ENCODE assay signal across 8 cellular contexts in the genomic region with DNA sequence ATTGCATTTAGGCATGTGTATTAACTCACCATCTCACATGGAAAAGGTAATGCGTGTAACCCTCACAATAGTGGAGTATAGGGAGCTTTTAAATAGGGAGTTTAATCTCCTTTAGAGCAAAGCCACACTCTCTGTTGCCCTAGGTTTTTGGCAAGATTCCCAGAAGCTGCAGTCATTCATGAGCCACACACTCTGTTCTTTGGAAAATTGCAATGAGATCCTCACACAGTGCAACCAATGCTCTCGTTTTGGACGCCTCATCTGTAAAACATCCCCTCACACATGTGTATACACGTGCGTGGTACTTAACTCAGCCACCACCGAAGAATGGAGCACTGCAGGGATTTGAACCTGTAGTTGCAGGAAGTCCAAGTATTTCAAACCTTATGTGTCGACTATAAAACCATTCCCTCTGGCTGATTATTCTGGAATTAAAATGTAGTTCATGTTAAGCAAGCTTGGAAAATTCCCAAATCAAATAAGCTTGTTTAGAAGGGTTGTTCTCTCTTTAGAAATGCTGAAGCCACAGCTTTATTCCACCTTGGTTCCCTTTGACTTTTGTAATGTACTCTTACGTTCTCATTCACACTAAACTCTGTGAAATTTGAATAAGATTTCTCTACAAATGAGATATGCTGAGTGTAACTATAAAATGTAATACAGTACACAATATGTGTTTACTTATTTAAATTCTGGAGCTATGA.
DNase-seq lines count a peak whose midpoint lies in the region; ATAC-seq, FAIRE-seq and TF ChIP-seq lines count a peak whose summit lies in the region.

No MANE protein-coding gene starts in this region.

- ATAC-seq in pancreas: peak in 3 of 4 donors; percentile 53 to 69 (median 64)
- no peak for ATAC-seq in GM21390 (IDR thresholded peaks at IDR 0.05; ENCODE audit: unreplicated experiment)
- no peak for ATAC-seq in GM18511 (IDR thresholded peaks at IDR 0.05; ENCODE audit: unreplicated experiment)
- ATAC-seq in HG02840 (IDR thresholded peaks at IDR 0.05; ENCODE audit: low FRiP score, unreplicated experiment): no peak

- in situ Hi-C loops in brain microvascular endothelial cell (cut with HindIII; ENCODE audit: low pct_ligation_motif_present, low sequenced_read_pairs): no loop called here

- 23 to 24% methylated on average over 8 of the region's 8 CpGs for WGBS in pancreas, 2 donors

- no peak overlapping the region for H3K27ac ChIP-seq in HEK293 (ENCODE audit: extremely low read depth, low read depth, low read length)
- H3K27ac ChIP-seq in brain microvascular endothelial cell: no peak overlapping the region
- H3K27ac ChIP-seq in pancreas: no peak overlapping the region

- CTCF ChIA-PET in HEK293 (lab: Yijun Ruan, JAX): interaction anchor here (0.5 to 2.1 kb wide), 3 partner anchors 393 to 872 kb away, joined by 3 to 4 read pairs (median 3); no protein-coding TSS in a partner anchor

- POLR2A ChIA-PET in HEK293 (lab: Yijun Ruan, JAX): no interaction called here

- no peaks in the 10 kb centered on the region for H3K27me3 ChIP-seq in brain microvascular endothelial cell (replicated peaks)
- peaks cover 0 to 4% (median 0%) of the 10 kb centered on the region in 4 donors for H3K27me3 ChIP-seq in pancreas

- peak; percentile 83 for DNase-seq in NCI-H2227 treated with DMSO at 0.1 percent for 48 hours (lab: John Stamatoyannopoulos, UW)
- peak; percentile 78 for DNase-seq in brain microvascular endothelial cell
- DNase-seq in pancreas: no peak
- DNase-seq in activated CD8-positive, alpha-beta memory T cell treated with anti-CD3 and anti-CD28 coated beads, Interleukin-2, amount 50 U/mL, for 48 hours: no peak

- H3K4me1 ChIP-seq in HEK293 (ENCODE audit: control insufficient read depth, insufficient read depth, low read length) (no peaks in the 10 kb centered on the region), pancreas (no peaks in the 10 kb centered on the region)

- H3K9me3 ChIP-seq in HEK293 (ENCODE audit: control insufficient read depth, insufficient read depth, low read depth, low read length): no peaks in the 10 kb centered on the region
- H3K9me3 ChIP-seq in pancreas: no peaks in the 10 kb centered on the region

- no peak overlapping the region for H3K4me3 ChIP-seq in HEK293 (ENCODE audit: low read depth, low read length)
- no peak overlapping the region for H3K4me3 ChIP-seq in brain microvascular endothelial cell (ENCODE audit: low read depth, low read length)
- H3K4me3 ChIP-seq in pancreas: no peak overlapping the region

- no peak for FAIRE-seq in pancreas (lab: Jason Lieb, UNC)

- intact Hi-C loops in pancreas (cut with DNase I): no loop called here

- TF ChIP-seq CTCF in HEK293 (tag by site-specific recombination; IDR thresholded peaks at IDR 0.05) (no peak), brain microvascular endothelial cell (IDR thresholded peaks at IDR 0.05; ENCODE audit: low read depth, low read length, missing control alignments) (no peak), pancreas (IDR thresholded peaks at IDR 0.05) (no peak)

- H3K36me3 ChIP-seq in HEK293 (ENCODE audit: control insufficient read depth in 2 of 2, insufficient read depth in 1 of 2, low read length in 2 of 2) (no peaks in the 10 kb centered on the region), brain microvascular endothelial cell (replicated peaks) (no peaks in the 10 kb centered on the region), pancreas (no peaks in the 10 kb centered on the region)

TF ChIP-seq in HEK293, 187 proteins besides CTCF, POLR2A, EP300 and RAD21 (continues in another document):
- no peak for TF ChIP-seq ZNF596 (tag by site-specific recombination; IDR thresholded peaks at IDR 0.05)
- no peak for TF ChIP-seq ZNF37A (tag by site-specific recombination; IDR thresholded peaks at IDR 0.05)
- TF ChIP-seq WT1 (tag by site-specific recombination; IDR thresholded peaks at IDR 0.05): peak; percentile 46
- TF ChIP-seq ZNF10 (tag by site-specific recombination; IDR thresholded peaks at IDR 0.05): no peak
- peak; percentile 68; the same call in 1 of the 2 replicates for TF ChIP-seq ZBTB48 (tag by site-specific recombination; IDR thresholded peaks at IDR 0.05)
- TF ChIP-seq ZNF558 (tag by site-specific recombination; IDR thresholded peaks at IDR 0.05): no peak
- no peak for TF ChIP-seq OSR2 (tag by site-specific recombination; IDR thresholded peaks at IDR 0.05)
- TF ChIP-seq, protein P1, sequence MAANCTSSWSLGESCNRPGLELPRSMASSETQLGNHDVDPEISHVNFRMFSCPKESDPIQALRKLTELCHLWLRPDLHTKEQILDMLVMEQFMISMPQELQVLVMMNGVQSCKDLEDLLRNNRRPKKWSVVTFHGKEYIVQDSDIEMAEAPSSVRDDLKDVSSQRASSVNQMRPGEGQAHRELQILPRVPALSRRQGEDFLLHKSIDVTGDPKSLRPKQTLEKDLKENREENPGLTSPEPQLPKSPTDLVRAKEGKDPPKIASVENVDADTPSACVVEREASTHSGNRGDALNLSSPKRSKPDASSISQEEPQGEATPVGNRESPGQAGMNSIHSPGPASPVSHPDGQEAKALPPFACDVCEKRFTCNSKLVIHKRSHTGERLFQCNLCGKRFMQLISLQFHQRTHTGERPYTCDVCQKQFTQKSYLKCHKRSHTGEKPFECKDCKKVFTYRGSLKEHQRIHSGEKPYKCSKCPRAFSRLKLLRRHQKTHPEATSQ (tag by site-specific recombination; IDR thresholded peaks at IDR 0.05): no peak
- TF ChIP-seq ZNF112 (tag by site-specific recombination; IDR thresholded peaks at IDR 0.05): no peak
- TF ChIP-seq ZNF660 (tag by site-specific recombination; IDR thresholded peaks at IDR 0.05): peak; percentile 40; the same call in 1 of the 2 replicates
- TF ChIP-seq, protein P2, sequence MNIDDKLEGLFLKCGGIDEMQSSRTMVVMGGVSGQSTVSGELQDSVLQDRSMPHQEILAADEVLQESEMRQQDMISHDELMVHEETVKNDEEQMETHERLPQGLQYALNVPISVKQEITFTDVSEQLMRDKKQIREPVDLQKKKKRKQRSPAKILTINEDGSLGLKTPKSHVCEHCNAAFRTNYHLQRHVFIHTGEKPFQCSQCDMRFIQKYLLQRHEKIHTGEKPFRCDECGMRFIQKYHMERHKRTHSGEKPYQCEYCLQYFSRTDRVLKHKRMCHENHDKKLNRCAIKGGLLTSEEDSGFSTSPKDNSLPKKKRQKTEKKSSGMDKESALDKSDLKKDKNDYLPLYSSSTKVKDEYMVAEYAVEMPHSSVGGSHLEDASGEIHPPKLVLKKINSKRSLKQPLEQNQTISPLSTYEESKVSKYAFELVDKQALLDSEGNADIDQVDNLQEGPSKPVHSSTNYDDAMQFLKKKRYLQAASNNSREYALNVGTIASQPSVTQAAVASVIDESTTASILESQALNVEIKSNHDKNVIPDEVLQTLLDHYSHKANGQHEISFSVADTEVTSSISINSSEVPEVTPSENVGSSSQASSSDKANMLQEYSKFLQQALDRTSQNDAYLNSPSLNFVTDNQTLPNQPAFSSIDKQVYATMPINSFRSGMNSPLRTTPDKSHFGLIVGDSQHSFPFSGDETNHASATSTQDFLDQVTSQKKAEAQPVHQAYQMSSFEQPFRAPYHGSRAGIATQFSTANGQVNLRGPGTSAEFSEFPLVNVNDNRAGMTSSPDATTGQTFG (tag by site-specific recombination; IDR thresholded peaks at IDR 0.05; ENCODE audit: borderline replicate concordance): no peak
- TF ChIP-seq ZNF830 (tag by site-specific recombination; IDR thresholded peaks at IDR 0.05; ENCODE audit: low read depth): no peak
- TF ChIP-seq ZNF571 (tag by site-specific recombination; IDR thresholded peaks at IDR 0.05): no peak
- TF ChIP-seq, protein P3, sequence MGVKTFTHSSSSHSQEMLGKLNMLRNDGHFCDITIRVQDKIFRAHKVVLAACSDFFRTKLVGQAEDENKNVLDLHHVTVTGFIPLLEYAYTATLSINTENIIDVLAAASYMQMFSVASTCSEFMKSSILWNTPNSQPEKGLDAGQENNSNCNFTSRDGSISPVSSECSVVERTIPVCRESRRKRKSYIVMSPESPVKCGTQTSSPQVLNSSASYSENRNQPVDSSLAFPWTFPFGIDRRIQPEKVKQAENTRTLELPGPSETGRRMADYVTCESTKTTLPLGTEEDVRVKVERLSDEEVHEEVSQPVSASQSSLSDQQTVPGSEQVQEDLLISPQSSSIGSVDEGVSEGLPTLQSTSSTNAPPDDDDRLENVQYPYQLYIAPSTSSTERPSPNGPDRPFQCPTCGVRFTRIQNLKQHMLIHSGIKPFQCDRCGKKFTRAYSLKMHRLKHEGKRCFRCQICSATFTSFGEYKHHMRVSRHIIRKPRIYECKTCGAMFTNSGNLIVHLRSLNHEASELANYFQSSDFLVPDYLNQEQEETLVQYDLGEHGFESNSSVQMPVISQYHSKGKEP (tag by site-specific recombination; IDR thresholded peaks at IDR 0.05): peak; percentile 97
- no peak for TF ChIP-seq ZNF610 (tag by site-specific recombination; IDR thresholded peaks at IDR 0.05; ENCODE audit: borderline replicate concordance)
- TF ChIP-seq ZNF404 (tag by site-specific recombination; IDR thresholded peaks at IDR 0.05): no peak
- TF ChIP-seq, protein P4, sequence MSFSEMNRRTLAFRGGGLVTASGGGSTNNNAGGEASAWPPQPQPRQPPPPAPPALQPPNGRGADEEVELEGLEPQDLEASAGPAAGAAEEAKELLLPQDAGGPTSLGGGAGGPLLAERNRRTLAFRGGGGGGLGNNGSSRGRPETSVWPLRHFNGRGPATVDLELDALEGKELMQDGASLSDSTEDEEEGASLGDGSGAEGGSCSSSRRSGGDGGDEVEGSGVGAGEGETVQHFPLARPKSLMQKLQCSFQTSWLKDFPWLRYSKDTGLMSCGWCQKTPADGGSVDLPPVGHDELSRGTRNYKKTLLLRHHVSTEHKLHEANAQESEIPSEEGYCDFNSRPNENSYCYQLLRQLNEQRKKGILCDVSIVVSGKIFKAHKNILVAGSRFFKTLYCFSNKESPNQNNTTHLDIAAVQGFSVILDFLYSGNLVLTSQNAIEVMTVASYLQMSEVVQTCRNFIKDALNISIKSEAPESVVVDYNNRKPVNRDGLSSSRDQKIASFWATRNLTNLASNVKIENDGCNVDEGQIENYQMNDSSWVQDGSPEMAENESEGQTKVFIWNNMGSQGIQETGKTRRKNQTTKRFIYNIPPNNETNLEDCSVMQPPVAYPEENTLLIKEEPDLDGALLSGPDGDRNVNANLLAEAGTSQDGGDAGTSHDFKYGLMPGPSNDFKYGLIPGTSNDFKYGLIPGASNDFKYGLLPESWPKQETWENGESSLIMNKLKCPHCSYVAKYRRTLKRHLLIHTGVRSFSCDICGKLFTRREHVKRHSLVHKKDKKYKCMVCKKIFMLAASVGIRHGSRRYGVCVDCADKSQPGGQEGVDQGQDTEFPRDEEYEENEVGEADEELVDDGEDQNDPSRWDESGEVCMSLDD (tag by site-specific recombination; IDR thresholded peaks at IDR 0.05): no peak
- TF ChIP-seq ZBTB20 (tag by site-specific recombination; IDR thresholded peaks at IDR 0.05): no peak
- peak; percentile 66 for TF ChIP-seq SETDB1 (IDR thresholded peaks at IDR 0.05; ENCODE audit: insufficient read length, low read length)
- TF ChIP-seq ZSCAN30 (tag by site-specific recombination; IDR thresholded peaks at IDR 0.05): no peak

Comparison
In these comparisons a context has a peak if more than half of its experiments do, and no peak if none do; other contexts are left out.
1. DNase-seq: peak in NCI-H2227 treated with DMSO at 0.1 percent for 48 hours (single experiment) and brain microvascular endothelial cell (single experiment); none in pancreas (0 of 6) and activated CD8-positive, alpha-beta memory T cell treated with anti-CD3 and anti-CD28 coated beads, Interleukin-2, amount 50 U/mL, for 48 hours (single experiment).
2. ATAC-seq: peak in pancreas (3 of 4); none in GM21390 (single experiment), GM18511 (single experiment) and HG02840 (single experiment).